ENCODE assay signal across 11 cellular contexts in genomic region chr22:35539487-35539886, GRCh38. TPM values are rescaled to one million over a fixed set of nuclear protein-coding genes. Genes with fewer than 3 reads are reported as not detected.
DNase-seq lines count a peak whose midpoint lies in the region; ATAC-seq and TF ChIP-seq lines count a peak whose summit lies in the region.
"Had no signal": no experiment of that assay in that cellular context is flagged by ENCODE, and none has a peak within 500 bp of the region (broad histone marks: within the 10 kb centered on the region; RNA-seq: fewer than 3 reads in every experiment).

No MANE protein-coding gene starts in this region.

- peaks cover 20% of the 10 kb centered on the region for H3K4me1 ChIP-seq in DOHH2 (ENCODE audit: control insufficient read depth, low read length)
- H3K4me1 ChIP-seq in effector memory CD4-positive, alpha-beta T cell (ENCODE audit: control insufficient read depth, insufficient read depth, low read length, poor library complexity, severe bottlenecking), result peaks cover 14% of the 10 kb centered on the region

- H3K4me2 ChIP-seq in DOHH2 (ENCODE audit: low read length), result peak overlapping the region; percentile 73

- H3K27ac ChIP-seq in DOHH2 (ENCODE audit: low read depth, low read length), result no peak overlapping the region
- H3K27ac ChIP-seq in effector memory CD4-positive, alpha-beta T cell (ENCODE audit: insufficient read depth, low read length, poor library complexity, severe bottlenecking), result no peak overlapping the region
- H3K27ac ChIP-seq: brain microvascular endothelial cell had no signal

- H3F3A ChIP-seq in DOHH2 (ENCODE audit: control insufficient read depth, insufficient read depth), result peaks cover 5% of the 10 kb centered on the region; the same call in 1 of the 2 replicates

- peaks cover 2% of the 10 kb centered on the region for H3K4me1 Mint-ChIP-seq in progenitor cell of endocrine pancreas (ENCODE audit: low read depth)

- H3K9me3 ChIP-seq in DOHH2 (ENCODE audit: control insufficient read depth, insufficient read depth, low read length), result no peaks in the 10 kb centered on the region
- H3K9me3 ChIP-seq in effector memory CD4-positive, alpha-beta T cell (ENCODE audit: control insufficient read depth, low read length), result no peaks in the 10 kb centered on the region
- H3K9me3 ChIP-seq: MG63 had no signal

- no peaks in the 10 kb centered on the region for H3K79me2 ChIP-seq in DOHH2 (ENCODE audit: control insufficient read depth, low read length)

- TF ChIP-seq CTCF in DOHH2 (IDR thresholded peaks at IDR 0.05; ENCODE audit: low read depth, low read length, poor library complexity, severe bottlenecking) (no peak), progenitor cell of endocrine pancreas (IDR thresholded peaks at IDR 0.05; ENCODE audit: unreplicated experiment) (no peak)

- H3K27me3 ChIP-seq in DOHH2 (ENCODE audit: control insufficient read depth, low read length), result peaks cover 30% of the 10 kb centered on the region
- H3K27me3 ChIP-seq in effector memory CD4-positive, alpha-beta T cell (replicated peaks; ENCODE audit: control insufficient read depth, insufficient read depth, low read length, poor library complexity, severe bottlenecking), result peaks cover 19% of the 10 kb centered on the region
- H3K27me3 ChIP-seq: MG63 had no signal

- no peaks in the 10 kb centered on the region for H3K9me2 ChIP-seq in DOHH2 (replicated peaks; ENCODE audit: control insufficient read depth, low read length)

- H3K36me3 Mint-ChIP-seq in progenitor cell of endocrine pancreas (ENCODE audit: insufficient read depth), result no peaks in the 10 kb centered on the region

- H3K36me3 ChIP-seq in DOHH2 (ENCODE audit: control insufficient read depth, low read length), result no peaks in the 10 kb centered on the region
- H3K36me3 ChIP-seq in effector memory CD4-positive, alpha-beta T cell (ENCODE audit: control insufficient read depth, insufficient read depth, low read length), result no peaks in the 10 kb centered on the region
- H3K36me3 ChIP-seq: brain microvascular endothelial cell, MG63 had no signal

- peak overlapping the region; percentile 74 for H3K4me3 ChIP-seq in DOHH2 (ENCODE audit: low read length)
- H3K4me3 ChIP-seq in effector memory CD4-positive, alpha-beta T cell (ENCODE audit: insufficient read depth, low read depth, low read length, poor library complexity, severe bottlenecking), result peak overlapping the region; percentile 48

- no peak for ATAC-seq in GM18517 (IDR thresholded peaks at IDR 0.05; ENCODE audit: unreplicated experiment)
- ATAC-seq in HG03095 (IDR thresholded peaks at IDR 0.05; ENCODE audit: unreplicated experiment), result no peak
- ATAC-seq in HG03139 (IDR thresholded peaks at IDR 0.05; ENCODE audit: unreplicated experiment), result no peak

- peak overlapping the region; percentile 62 for H3K4me3 Mint-ChIP-seq in progenitor cell of endocrine pancreas (ENCODE audit: low read depth)

- H3K9me3 Mint-ChIP-seq in progenitor cell of endocrine pancreas (ENCODE audit: low read depth), result no peaks in the 10 kb centered on the region

- DNase-seq in NCI-H69 (lab: John Stamatoyannopoulos, UW), result peak; percentile 49
- no peak for DNase-seq in effector memory CD4-positive, alpha-beta T cell
- DNase-seq in progenitor cell of endocrine pancreas (ENCODE audit: low spot score, unreplicated experiment), result no peak
- no peak for DNase-seq in DMS153 (lab: John Stamatoyannopoulos, UW)
- DNase-seq: brain microvascular endothelial cell had no signal

- no peak overlapping the region for H3K27ac Mint-ChIP-seq in progenitor cell of endocrine pancreas

- H3K27me3 Mint-ChIP-seq in progenitor cell of endocrine pancreas, result peaks cover 59% of the 10 kb centered on the region

- H4K20me1 ChIP-seq in DOHH2 (ENCODE audit: control insufficient read depth, insufficient read depth, low read depth, low read length), result no peaks in the 10 kb centered on the region

RNA-seq across cellular contexts. Expression of gene RASD2, which starts 1.1 kb away (rescaled TPM):
- 0.07 TPM in 1 of 2 replicates, not detected in the other for total RNA-seq in progenitor cell of endocrine pancreas
- total RNA-seq: T-helper 2 cell treated with Interferon-gamma antibody and Interleukin-4, amounts not matched to agents 100 ng/mL and 5 ng/mL, for 36 hours had no signal
